ENCODE assay signal across 10 cellular contexts in the genomic region with DNA sequence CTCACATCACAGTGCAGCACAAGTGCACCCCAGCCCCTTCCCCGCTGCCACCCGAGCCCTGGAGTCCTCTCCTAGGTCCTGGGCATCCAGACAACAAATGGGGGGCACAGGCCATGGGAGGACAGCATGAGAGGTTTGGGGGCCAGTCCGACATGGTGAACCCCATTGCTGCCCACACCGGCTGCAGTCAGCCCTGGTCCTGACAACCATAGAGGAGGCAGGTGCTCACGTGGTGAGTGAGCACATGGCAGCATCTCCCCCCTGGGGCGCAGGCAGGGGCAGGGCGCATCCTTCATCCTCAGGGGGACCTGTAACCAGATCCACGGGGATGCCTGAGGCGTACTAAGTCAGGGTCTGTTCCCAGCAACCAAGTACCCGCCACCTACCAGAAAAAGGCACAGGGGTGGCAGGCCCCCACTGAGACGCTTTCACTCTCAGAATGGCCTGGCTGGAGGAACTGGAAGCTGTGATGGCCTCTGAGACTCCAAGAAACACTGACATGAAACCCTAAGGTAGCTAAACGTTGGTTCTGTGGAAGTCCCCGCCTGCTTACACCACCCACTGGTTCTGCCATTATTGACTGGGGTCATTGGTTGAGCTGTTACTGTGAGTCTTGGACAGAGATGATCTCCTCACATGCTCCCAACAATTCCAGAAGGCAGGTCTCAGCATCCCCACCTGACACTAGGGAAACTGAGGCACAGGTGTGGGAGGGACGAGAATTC. TPM values are rescaled to one million over a fixed set of nuclear protein-coding genes. Genes with fewer than 3 reads are reported as not detected.
A peak's percentile ranks its signal among the peaks of the same experiment; 100 is the strongest.
DNase-seq lines count a peak whose midpoint lies in the region; ATAC-seq and TF ChIP-seq lines count a peak whose summit lies in the region.
"Had no signal": no experiment of that assay in that cellular context is flagged by ENCODE, and none has a peak within 500 bp of the region (broad histone marks: within the 10 kb centered on the region; RNA-seq: fewer than 3 reads in every experiment).

No MANE protein-coding gene starts in this region.

- peaks cover 5% of the 10 kb centered on the region for H3K36me3 Mint-ChIP-seq in activated T-helper 1 cell treated with anti-CD3 and anti-CD28 coated beads, Interleukin-12 subunit alpha, Interleukin-12 subunit beta, Interleukin-2, Interleukin-4 antibody, amounts not matched to agents 30 ng/mL and 10 ng/mL and 1 ng/mL, durations not matched to agents 14 hours and 24 hours and 36 hours (ENCODE audit: low read depth)

- no peak overlapping the region for H2AFZ ChIP-seq in ACC112 (ENCODE audit: low read length, unreplicated experiment)

- H3K27me3 ChIP-seq in ACC112 (ENCODE audit: insufficient read depth, low read length), result peaks cover 10% of the 10 kb centered on the region
- peaks cover 5% of the 10 kb centered on the region for H3K27me3 ChIP-seq in lower lobe of right lung (ENCODE audit: low read depth)
- H3K27me3 ChIP-seq in testis, result no peaks in the 10 kb centered on the region

- peaks cover 16% of the 10 kb centered on the region for H3K79me2 ChIP-seq in ACC112 (ENCODE audit: control insufficient read depth, insufficient read depth, low read length, unreplicated experiment)

- intact Hi-C loops in activated T-helper 1 cell treated with anti-CD3 and anti-CD28 coated beads, Interleukin-12 subunit alpha, Interleukin-12 subunit beta, Interleukin-2, Interleukin-4 antibody, amounts not matched to agents 30 ng/mL and 10 ng/mL and 1 ng/mL, durations not matched to agents 14 hours and 24 hours and 36 hours (cut with micrococcal nuclease), result loop anchor here (2.0 to 10.0 kb wide), 4 partner anchors 129 to 1067 kb away; a partner anchor contains a TSS
- intact Hi-C loops in lower lobe of right lung (cut with DNase I) (no loop called here), testis (cut with DNase I; ENCODE audit: low total_unique reads) (no loop called here)

- no peaks in the 10 kb centered on the region for H3K9me3 Mint-ChIP-seq in activated T-helper 1 cell treated with anti-CD3 and anti-CD28 coated beads, Interleukin-12 subunit alpha, Interleukin-12 subunit beta, Interleukin-2, Interleukin-4 antibody, amounts not matched to agents 30 ng/mL and 10 ng/mL and 1 ng/mL, durations not matched to agents 14 hours and 24 hours and 36 hours

- H3K27ac ChIP-seq in ACC112 (ENCODE audit: low read depth, low read length), result peak overlapping the region; percentile 89
- no peak overlapping the region for H3K27ac ChIP-seq in HEK293 (ENCODE audit: extremely low read depth, low read depth, low read length)
- H3K27ac ChIP-seq in lower lobe of right lung, result peak overlapping the region; percentile 79
- H3K27ac ChIP-seq in testis, result peak overlapping the region in 1 of 2 donors; percentile 44

- ATAC-seq in lower lobe of right lung, result no peak
- ATAC-seq in HG02970 (IDR thresholded peaks at IDR 0.05; ENCODE audit: low FRiP score, unreplicated experiment), result no peak

- peaks cover 11% of the 10 kb centered on the region for H3K27me3 Mint-ChIP-seq in activated T-helper 1 cell treated with anti-CD3 and anti-CD28 coated beads, Interleukin-12 subunit alpha, Interleukin-12 subunit beta, Interleukin-2, Interleukin-4 antibody, amounts not matched to agents 30 ng/mL and 10 ng/mL and 1 ng/mL, durations not matched to agents 14 hours and 24 hours and 36 hours (ENCODE audit: insufficient read depth)

- peak overlapping the region; percentile 93 for H3K27ac Mint-ChIP-seq in activated T-helper 1 cell treated with anti-CD3 and anti-CD28 coated beads, Interleukin-12 subunit alpha, Interleukin-12 subunit beta, Interleukin-2, Interleukin-4 antibody, amounts not matched to agents 30 ng/mL and 10 ng/mL and 1 ng/mL, durations not matched to agents 14 hours and 24 hours and 36 hours

- H3K4me1 Mint-ChIP-seq in activated T-helper 1 cell treated with anti-CD3 and anti-CD28 coated beads, Interleukin-12 subunit alpha, Interleukin-12 subunit beta, Interleukin-2, Interleukin-4 antibody, amounts not matched to agents 30 ng/mL and 10 ng/mL and 1 ng/mL, durations not matched to agents 14 hours and 24 hours and 36 hours (ENCODE audit: low read depth), result peaks cover 78% of the 10 kb centered on the region

- H3K4me1 ChIP-seq in ACC112 (ENCODE audit: control insufficient read depth, insufficient read depth, low read length, unreplicated experiment) (peaks cover 25% of the 10 kb centered on the region), HEK293 (ENCODE audit: control insufficient read depth, insufficient read depth, low read length) (0 out of 2 replicates have a peak, but pooled peaks cover 2% of the 10 kb centered on the region), lower lobe of right lung (peaks cover 44% of the 10 kb centered on the region), testis (peaks cover 25% of the 10 kb centered on the region)

- H3K4me3 ChIP-seq in ACC112 (ENCODE audit: low read depth, low read length), result peak overlapping the region; percentile 68
- H3K4me3 ChIP-seq in HEK293 (ENCODE audit: low read depth, low read length), result no peak overlapping the region
- H3K4me3 ChIP-seq in lower lobe of right lung, result no peak overlapping the region
- no peak overlapping the region for H3K4me3 ChIP-seq in testis

- no peak for TF ChIP-seq POLR2A in testis (IDR thresholded peaks at IDR 0.05)

- H3K9me3 ChIP-seq in HEK293 (ENCODE audit: control insufficient read depth, insufficient read depth, low read depth, low read length), result no peaks in the 10 kb centered on the region
- H3K9me3 ChIP-seq in lower lobe of right lung, result no peaks in the 10 kb centered on the region
- H3K9me3 ChIP-seq in testis, result no peaks in the 10 kb centered on the region

- POLR2A ChIA-PET in HEK293 (lab: Yijun Ruan, JAX), result interaction anchor here (1.0 kb wide), 1 partner anchor 57 kb away, joined by 3 read pairs; a partner anchor contains a TSS

- CTCF ChIA-PET in HEK293 (lab: Yijun Ruan, JAX), result interaction anchor here (1.0 to 1.5 kb wide), 3 partner anchors 10 to 192 kb away, joined by 3 to 6 read pairs (median 4); no protein-coding TSS in a partner anchor

- TF ChIP-seq CTCF in HEK293 (tag by site-specific recombination; IDR thresholded peaks at IDR 0.05) (no peak), lower lobe of right lung (IDR thresholded peaks at IDR 0.05) (no peak), testis (IDR thresholded peaks at IDR 0.05) (no peak)

- peak overlapping the region; percentile 64 for H3K4me3 Mint-ChIP-seq in activated T-helper 1 cell treated with anti-CD3 and anti-CD28 coated beads, Interleukin-12 subunit alpha, Interleukin-12 subunit beta, Interleukin-2, Interleukin-4 antibody, amounts not matched to agents 30 ng/mL and 10 ng/mL and 1 ng/mL, durations not matched to agents 14 hours and 24 hours and 36 hours

- 90 to 92% methylated on average over 4 to 14 of the region's 14 CpGs for WGBS in testis, 2 donors

- H3K36me3 ChIP-seq in ACC112 (ENCODE audit: insufficient read depth, low read length), result no peaks in the 10 kb centered on the region
- H3K36me3 ChIP-seq in HEK293 (ENCODE audit: control insufficient read depth in 2 of 2, insufficient read depth in 1 of 2, low read length in 2 of 2), result no peaks in the 10 kb centered on the region
- H3K36me3 ChIP-seq in lower lobe of right lung, result no peaks in the 10 kb centered on the region
- no peaks in the 10 kb centered on the region for H3K36me3 ChIP-seq in testis (ENCODE audit: low read depth, missing control alignments)

- DNase-seq in activated T-helper 1 cell treated with anti-CD3 and anti-CD28 coated beads, Interleukin-12 subunit alpha, Interleukin-12 subunit beta, Interleukin-2, Interleukin-4 antibody, amounts not matched to agents 30 ng/mL and 10 ng/mL and 1 ng/mL, durations not matched to agents 14 hours and 24 hours and 36 hours (ENCODE audit: low spot score), result no peak
- DNase-seq in lower lobe of right lung (no peak), EL (no peak), NCI-H446 (lab: John Stamatoyannopoulos, UW) (no peak), testis (no peak)
- DNase-seq: activated gamma-delta T cell, NCI-H226 had no signal

TF ChIP-seq in HEK293, 187 proteins besides CTCF, POLR2A, EP300 and RAD21:
- peak; percentile 26; the same call in 1 of the 2 replicates for TF ChIP-seq ZIC2 (tag by site-specific recombination; IDR thresholded peaks at IDR 0.05)
- TF ChIP-seq, protein P1, sequence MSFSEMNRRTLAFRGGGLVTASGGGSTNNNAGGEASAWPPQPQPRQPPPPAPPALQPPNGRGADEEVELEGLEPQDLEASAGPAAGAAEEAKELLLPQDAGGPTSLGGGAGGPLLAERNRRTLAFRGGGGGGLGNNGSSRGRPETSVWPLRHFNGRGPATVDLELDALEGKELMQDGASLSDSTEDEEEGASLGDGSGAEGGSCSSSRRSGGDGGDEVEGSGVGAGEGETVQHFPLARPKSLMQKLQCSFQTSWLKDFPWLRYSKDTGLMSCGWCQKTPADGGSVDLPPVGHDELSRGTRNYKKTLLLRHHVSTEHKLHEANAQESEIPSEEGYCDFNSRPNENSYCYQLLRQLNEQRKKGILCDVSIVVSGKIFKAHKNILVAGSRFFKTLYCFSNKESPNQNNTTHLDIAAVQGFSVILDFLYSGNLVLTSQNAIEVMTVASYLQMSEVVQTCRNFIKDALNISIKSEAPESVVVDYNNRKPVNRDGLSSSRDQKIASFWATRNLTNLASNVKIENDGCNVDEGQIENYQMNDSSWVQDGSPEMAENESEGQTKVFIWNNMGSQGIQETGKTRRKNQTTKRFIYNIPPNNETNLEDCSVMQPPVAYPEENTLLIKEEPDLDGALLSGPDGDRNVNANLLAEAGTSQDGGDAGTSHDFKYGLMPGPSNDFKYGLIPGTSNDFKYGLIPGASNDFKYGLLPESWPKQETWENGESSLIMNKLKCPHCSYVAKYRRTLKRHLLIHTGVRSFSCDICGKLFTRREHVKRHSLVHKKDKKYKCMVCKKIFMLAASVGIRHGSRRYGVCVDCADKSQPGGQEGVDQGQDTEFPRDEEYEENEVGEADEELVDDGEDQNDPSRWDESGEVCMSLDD (tag by site-specific recombination; IDR thresholded peaks at IDR 0.05), result no peak

RNA-seq across cellular contexts. Expression of a gene that starts 6.5 kb away (rescaled TPM):
- 4.6 and 5.1 TPM in 2 replicates for total RNA-seq in activated T-helper 1 cell treated with anti-CD3 and anti-CD28 coated beads, Interleukin-12 subunit alpha, Interleukin-12 subunit beta, Interleukin-2, Interleukin-4 antibody, amounts not matched to agents 30 ng/mL and 10 ng/mL and 1 ng/mL, durations not matched to agents 14 hours and 24 hours and 36 hours
- total RNA-seq in lower lobe of right lung, result 12.9 TPM
- total RNA-seq in testis, result 10 to 100 TPM; 40.5 to 55.3 TPM
- polyA plus RNA-seq in testis (ENCODE audit: insufficient read depth, low read depth, low replicate concordance), result 14.7 TPM

RNA-seq across cellular contexts. Expression of a gene that starts 6.8 kb away (rescaled TPM):
- not detected in 2 replicates for total RNA-seq in activated T-helper 1 cell treated with anti-CD3 and anti-CD28 coated beads, Interleukin-12 subunit alpha, Interleukin-12 subunit beta, Interleukin-2, Interleukin-4 antibody, amounts not matched to agents 30 ng/mL and 10 ng/mL and 1 ng/mL, durations not matched to agents 14 hours and 24 hours and 36 hours
- total RNA-seq in lower lobe of right lung (4.3 TPM), testis (10 to 100 TPM; 30.5 to 41.2 TPM)
- polyA plus RNA-seq in testis (ENCODE audit: insufficient read depth, low read depth, low replicate concordance), result 40.1 TPM

RNA-seq across cellular contexts. Expression of a gene that starts 57.0 kb away (rescaled TPM):
- total RNA-seq in activated T-helper 1 cell treated with anti-CD3 and anti-CD28 coated beads, Interleukin-12 subunit alpha, Interleukin-12 subunit beta, Interleukin-2, Interleukin-4 antibody, amounts not matched to agents 30 ng/mL and 10 ng/mL and 1 ng/mL, durations not matched to agents 14 hours and 24 hours and 36 hours, result 93.7 and 112 TPM in 2 replicates
- total RNA-seq in lower lobe of right lung (39.3 TPM), testis (10 to 100 TPM; 61.3 to 68.3 TPM)
- 69.8 TPM for polyA plus RNA-seq in testis (ENCODE audit: insufficient read depth, low read depth, low replicate concordance)
